8 cellular contexts compared by ENCODE assay signal in the genomic region with DNA sequence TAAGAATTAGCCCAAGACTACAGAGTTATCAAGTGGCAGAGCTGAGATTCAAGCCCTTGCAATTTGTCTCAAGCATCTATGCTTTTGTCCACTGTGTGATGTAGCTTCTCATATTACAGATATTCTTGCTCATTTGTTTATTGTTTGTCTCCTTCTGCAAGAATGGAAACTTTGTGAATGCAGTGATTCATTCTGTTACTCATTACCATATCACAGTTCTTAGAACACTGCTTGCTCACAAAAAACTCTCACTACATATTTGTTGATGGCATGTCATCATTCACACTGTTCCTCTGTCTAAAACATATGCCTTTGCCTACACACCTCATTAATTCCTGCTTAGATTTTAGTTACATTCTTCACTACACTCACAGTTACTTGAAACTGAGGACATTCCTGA.
DNase-seq lines count a peak whose midpoint lies in the region; ATAC-seq, FAIRE-seq and TF ChIP-seq lines count a peak whose summit lies in the region.
"Had no signal": no experiment of that assay in that cellular context is flagged by ENCODE, and none has a peak within 500 bp of the region (broad histone marks: within the 10 kb centered on the region; RNA-seq: fewer than 3 reads in every experiment).

No MANE protein-coding gene starts in this region.

- FAIRE-seq in astrocyte (lab: Jason Lieb, UNC), result peak; percentile 17

- no peaks in the 10 kb centered on the region for H3K36me3 ChIP-seq in astrocyte (ENCODE audit: insufficient read depth, low read length)

- H3K4me1 ChIP-seq in astrocyte (ENCODE audit: insufficient read depth, low read length), result peaks cover 20% of the 10 kb centered on the region

- no peaks in the 10 kb centered on the region for H3K36me3 Mint-ChIP-seq in astrocyte (ENCODE audit: low read depth, unreplicated experiment)

- H3K9me3 Mint-ChIP-seq in astrocyte (ENCODE audit: unreplicated experiment), result peaks cover 2% of the 10 kb centered on the region
- H3K9me3 Mint-ChIP-seq: T-helper 1 cell treated with Interleukin-12 subunit alpha and Interleukin-12 subunit beta and Interleukin-4 antibody, amounts not matched to agents 30 μg/mL and 1 μg/mL, for 36 hours had no signal

- H3K9ac ChIP-seq in astrocyte (ENCODE audit: low read length), result peak overlapping the region; percentile 63

- H3K4me3 ChIP-seq in astrocyte (ENCODE audit: insufficient read depth, low read depth, low read length), result peak overlapping the region; percentile 21
- H3K4me3 ChIP-seq in retinal pigment epithelial cell (ENCODE audit: low read length), result no peak overlapping the region

- H3K27me3 Mint-ChIP-seq in astrocyte (ENCODE audit: low read depth, unreplicated experiment), result no peaks in the 10 kb centered on the region

- H3K4me3 Mint-ChIP-seq in astrocyte (ENCODE audit: unreplicated experiment), result no peak overlapping the region
- H3K4me3 Mint-ChIP-seq: T-helper 1 cell treated with Interleukin-12 subunit alpha and Interleukin-12 subunit beta and Interleukin-4 antibody, amounts not matched to agents 30 μg/mL and 1 μg/mL, for 36 hours had no signal

- no peaks in the 10 kb centered on the region for H3K9me3 ChIP-seq in astrocyte (ENCODE audit: insufficient read depth, low read depth, low read length)

- peak overlapping the region; percentile 56 for H3K4me2 ChIP-seq in astrocyte (ENCODE audit: low read length)

- TF ChIP-seq CTCF in astrocyte (IDR thresholded peaks at IDR 0.05; ENCODE audit: insufficient read depth, low read depth, low read length), result no peak
- no peak for TF ChIP-seq CTCF in retinal pigment epithelial cell (conservative IDR thresholded peaks at IDR 0.05; ENCODE audit: low read depth, low read length)

- peak; percentile 86 for ATAC-seq in GM18907 (IDR thresholded peaks at IDR 0.05; ENCODE audit: unreplicated experiment)
- ATAC-seq in HG03060 (IDR thresholded peaks at IDR 0.05; ENCODE audit: low read depth, unreplicated experiment), result peak; percentile 94

- H3K27ac ChIP-seq in astrocyte (ENCODE audit: low read depth, low read length), result peak overlapping the region; percentile 85

- no peaks in the 10 kb centered on the region for H3K79me2 ChIP-seq in astrocyte (ENCODE audit: insufficient read depth, low read length)

- peak; percentile 97 for DNase-seq in astrocyte (ENCODE audit: low read depth)
- DNase-seq in retinal pigment epithelial cell (ENCODE audit: low read depth), result peak; percentile 64
- no peak for DNase-seq in DMS79 treated with DMSO at 0.1 percent for 48 hours (lab: John Stamatoyannopoulos, UW)
- DNase-seq in SHP77 (lab: John Stamatoyannopoulos, UW), result no peak
- no peak for DNase-seq in NCI-H128 (lab: John Stamatoyannopoulos, UW; ENCODE audit: unreplicated experiment)

- peak overlapping the region; percentile 87 for H3K27ac Mint-ChIP-seq in astrocyte (ENCODE audit: unreplicated experiment)
- H3K27ac Mint-ChIP-seq: T-helper 1 cell treated with Interleukin-12 subunit alpha and Interleukin-12 subunit beta and Interleukin-4 antibody, amounts not matched to agents 30 μg/mL and 1 μg/mL, for 36 hours had no signal

- H4K20me1 ChIP-seq in astrocyte (ENCODE audit: insufficient read depth, low read length), result no peaks in the 10 kb centered on the region

- H3K27me3 ChIP-seq in astrocyte (ENCODE audit: insufficient read depth, low read length), result no peaks in the 10 kb centered on the region

- H2AFZ ChIP-seq in astrocyte (ENCODE audit: low read depth, low read length), result no peak overlapping the region

- H3K4me1 Mint-ChIP-seq in astrocyte (ENCODE audit: low read depth, unreplicated experiment), result peaks cover 15% of the 10 kb centered on the region

Comparison
In these comparisons a context has a peak if more than half of its experiments do, and no peak if none do; other contexts are left out.
1. DNase-seq: peak in astrocyte (single experiment) and retinal pigment epithelial cell (single experiment); none in DMS79 treated with DMSO at 0.1 percent for 48 hours (single experiment), SHP77 (0 of 2) and NCI-H128 (single experiment).